18 cellular contexts compared by ENCODE assay signal in genomic region chr10:63214586-63214985, GRCh38.
DNase-seq lines count a peak whose midpoint lies in the region; ATAC-seq and TF ChIP-seq lines count a peak whose summit lies in the region.
"Had no signal": no experiment of that assay in that cellular context is flagged by ENCODE, and none has a peak within 500 bp of the region (broad histone marks: within the 10 kb centered on the region; RNA-seq: fewer than 3 reads in every experiment).

No MANE protein-coding gene starts in this region.

- intact Hi-C loops in psoas muscle (cut with DNase I) = loop anchor here (5.0 to 10.0 kb wide), 2 partner anchors 253 to 420 kb away; partner anchors contain the start of gene JMJD1C (in 2 of the 2)

- peak overlapping the region; percentile 28 for H3K27ac ChIP-seq in caudate nucleus (ENCODE audit: low read depth, low read length)
- peak overlapping the region; percentile 12 for H3K27ac ChIP-seq in psoas muscle
- H3K27ac ChIP-seq: lower lobe of right lung had no signal

- H3K9me3 Mint-ChIP-seq in activated T-cell treated with anti-CD3 and anti-CD28 coated beads, Interleukin-2, amount 50 U/mL, for 72 hours = no peaks in the 10 kb centered on the region
- H3K9me3 Mint-ChIP-seq: neural crest cell had no signal

- no peak overlapping the region for H3K4me3 Mint-ChIP-seq in activated T-cell treated with anti-CD3 and anti-CD28 coated beads, Interleukin-2, amount 50 U/mL, for 72 hours
- H3K4me3 Mint-ChIP-seq: neural crest cell had no signal

- H3K36me3 ChIP-seq in psoas muscle (ENCODE audit: insufficient read depth in 1 of 2, low read depth in 1 of 2) = peaks cover 16 to 50% of the 10 kb centered on the region in 2 donors

- H3K36me3 Mint-ChIP-seq in activated T-cell treated with anti-CD3 and anti-CD28 coated beads, Interleukin-2, amount 50 U/mL, for 72 hours (ENCODE audit: insufficient read depth in 2 of 2) = peaks cover 12 to 33% of the 10 kb centered on the region in 2 donors

- 69 to 80% (median 70%) methylated on average over 2 of the region's 2 CpGs for WGBS in psoas muscle, 3 donors

- no peaks in the 10 kb centered on the region for H3K27me3 Mint-ChIP-seq in activated T-cell treated with anti-CD3 and anti-CD28 coated beads, Interleukin-2, amount 50 U/mL, for 72 hours (ENCODE audit: low read depth)

- H3K9me3 ChIP-seq in psoas muscle = no peaks in the 10 kb centered on the region
- H3K9me3 ChIP-seq: lower lobe of right lung had no signal

- no peak for ATAC-seq in activated T-cell treated with anti-CD3 and anti-CD28 coated beads, Interleukin-2, amount 50 U/mL, for 72 hours (replicated peaks in 1 of 2)
- ATAC-seq in psoas muscle (no peak), HG03432 (IDR thresholded peaks at IDR 0.05; ENCODE audit: unreplicated experiment) (no peak)
- ATAC-seq: lower lobe of right lung, sciatic nerve had no signal

- H3K4me1 Mint-ChIP-seq in activated T-cell treated with anti-CD3 and anti-CD28 coated beads, Interleukin-2, amount 50 U/mL, for 72 hours (ENCODE audit: low read depth) = peaks cover 43% of the 10 kb centered on the region

- H3K4me1 ChIP-seq in psoas muscle = peaks cover 17% of the 10 kb centered on the region

- no peaks in the 10 kb centered on the region for H3K27me3 ChIP-seq in psoas muscle (ENCODE audit: insufficient read depth in 3 of 3, low read length in 2 of 3)

- no peak for DNase-seq in activated T-cell treated with anti-CD3 and anti-CD28 coated beads, Interleukin-2, amount 50 U/mL, for 72 hours
- no peak for DNase-seq in activated T-cell treated with anti-CD3 and anti-CD28 coated beads, Interleukin-2, amount 50 U/mL, for 48 hours
- DNase-seq in MV-4-11 (lab: John Stamatoyannopoulos, UW) = peak; percentile 17
- no peak for DNase-seq in caudate nucleus (lab: John Stamatoyannopoulos, UW)
- no peak for DNase-seq in psoas muscle
- no peak for DNase-seq in mesenteric fat pad (ENCODE audit: low spot score)
- DNase-seq in erythroblast (lab: John Stamatoyannopoulos, UW) = no peak
- DNase-seq: activated CD4-positive, alpha-beta T cell treated with anti-CD3 and anti-CD28 coated beads for 1 hour; effector CD8-positive, alpha-beta T cell; lower lobe of right lung; NCI-H187; NCI-H526; stimulated activated CD4-positive, alpha-beta T cell treated with anti-CD3 and anti-CD28 coated beads, Interleukin-4, amount 100 ng/mL, for 24 hours; T-helper 1 cell; trophoblast cell had no signal

- peak overlapping the region; percentile 17 for H3K27ac Mint-ChIP-seq in activated T-cell treated with anti-CD3 and anti-CD28 coated beads, Interleukin-2, amount 50 U/mL, for 72 hours

- TF ChIP-seq POLR2A in erythroblast (IDR thresholded peaks at IDR 0.05; ENCODE audit: low read length) = no peak

- no peak overlapping the region for H3K4me3 ChIP-seq in psoas muscle
- H3K4me3 ChIP-seq: lower lobe of right lung had no signal

- no peak for TF ChIP-seq CTCF in psoas muscle (IDR thresholded peaks at IDR 0.05)
